In the genomic region with DNA sequence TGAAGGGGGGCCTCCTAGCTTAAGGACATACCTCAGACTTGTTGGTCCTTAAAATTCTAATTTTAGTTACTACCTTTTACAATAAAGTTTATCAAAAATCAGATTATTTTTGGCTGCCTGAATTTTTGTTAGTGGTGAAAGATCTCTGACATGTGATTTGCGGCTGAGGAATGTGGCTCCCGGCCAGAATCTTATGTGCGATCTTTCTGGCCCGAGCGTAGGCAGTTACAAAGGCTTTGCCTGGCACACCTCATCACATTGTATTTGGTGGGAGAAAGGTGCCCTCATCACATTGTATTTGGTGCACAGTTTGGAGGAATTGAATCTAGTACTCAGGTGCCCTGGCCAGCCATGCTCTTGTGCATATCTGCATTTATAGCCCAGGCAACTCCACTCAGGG, we compare ENCODE assay signal across 27 cellular contexts.
"Had no signal": no experiment of that assay in that cellular context is flagged by ENCODE, and none has a peak within 500 bp of the region (broad histone marks: within the 10 kb centered on the region; RNA-seq: fewer than 3 reads in every experiment).

No MANE protein-coding gene starts in this region.

- H3K27ac ChIP-seq: gastroesophageal sphincter, hepatocyte, right lobe of liver, transverse colon, VCaP had no signal

- H3K27me3 ChIP-seq: gastroesophageal sphincter, hepatocyte, right lobe of liver, transverse colon had no signal

- H3K27me3 Mint-ChIP-seq: activated naive CD4-positive, alpha-beta T cell treated with anti-CD3 and anti-CD28 coated beads, Interleukin-2, amount 10 ng/mL, durations not matched to agents 7 days and 5 days; activated naive CD8-positive, alpha-beta T cell treated with anti-CD3 and anti-CD28 coated beads, Interleukin-2, amount 10 ng/mL, durations not matched to agents 7 days and 5 days; central memory CD8-positive, alpha-beta T cell; memory B cell had no signal

- DNase-seq: activated CD4-positive, alpha-beta T cell treated with anti-CD3 and anti-CD28 coated beads for 48 hours; activated CD4-positive, alpha-beta T cell treated with anti-CD3 and anti-CD28 coated beads, Interleukin-2, amount 50 U/mL, for 48 hours; activated CD8-positive, alpha-beta memory T cell treated with anti-CD3 and anti-CD28 coated beads for 24 hours; activated CD8-positive, alpha-beta memory T cell treated with anti-CD3 and anti-CD28 coated beads, Interleukin-2, amount 50 U/mL, for 4 hours; activated effector memory CD4-positive, alpha-beta T cell treated with anti-CD3 and anti-CD28 coated beads, Interleukin-2, amount 50 U/mL, for 16 hours; activated naive CD4-positive, alpha-beta T cell treated with anti-CD3 and anti-CD28 coated beads, Interleukin-2, amount 10 ng/mL, durations not matched to agents 7 days and 5 days; activated naive CD8-positive, alpha-beta T cell treated with anti-CD3 and anti-CD28 coated beads, Interleukin-2, amount 10 ng/mL, durations not matched to agents 7 days and 5 days; activated T-cell treated with anti-CD3 and anti-CD28 coated beads, Interleukin-2, amount 50 U/mL, for 1 hour; effector CD8-positive, alpha-beta T cell; erythroblast; left colon; naive thymus-derived CD8-positive, alpha-beta T cell; occipital lobe; right lobe of liver; stimulated activated CD4-positive, alpha-beta T cell treated with anti-CD3 and anti-CD28 coated beads, Interleukin-2, amount 100 ng/mL, for 48 hours; stimulated activated naive CD4-positive, alpha-beta T cell treated with Interleukin-2 at 50 U/mL for 16 hours; T-helper 9 cell; transverse colon had no signal

- H3K27ac Mint-ChIP-seq: activated naive CD4-positive, alpha-beta T cell treated with anti-CD3 and anti-CD28 coated beads, Interleukin-2, amount 10 ng/mL, durations not matched to agents 7 days and 5 days; activated naive CD8-positive, alpha-beta T cell treated with anti-CD3 and anti-CD28 coated beads, Interleukin-2, amount 10 ng/mL, durations not matched to agents 7 days and 5 days; activated T-helper 1 cell treated with anti-CD3 and anti-CD28 coated beads, Interleukin-12 subunit alpha, Interleukin-12 subunit beta, Interleukin-2, Interleukin-4 antibody, amounts not matched to agents 30 ng/mL and 10 ng/mL and 1 ng/mL, durations not matched to agents 14 hours and 24 hours and 36 hours; memory B cell; T-helper 1 cell treated with Interleukin-12 subunit alpha and Interleukin-12 subunit beta and Interleukin-4 antibody, amounts not matched to agents 30 μg/mL and 1 μg/mL, for 36 hours had no signal

- H3K4me1 Mint-ChIP-seq: activated naive CD4-positive, alpha-beta T cell treated with anti-CD3 and anti-CD28 coated beads, Interleukin-2, amount 10 ng/mL, durations not matched to agents 7 days and 5 days; activated naive CD8-positive, alpha-beta T cell treated with anti-CD3 and anti-CD28 coated beads, Interleukin-2, amount 10 ng/mL, durations not matched to agents 7 days and 5 days; central memory CD8-positive, alpha-beta T cell; memory B cell; naive thymus-derived CD8-positive, alpha-beta T cell; neural crest cell had no signal

- H3K36me3 ChIP-seq: right lobe of liver, transverse colon had no signal

- ATAC-seq: activated CD4-positive, CD25-positive, alpha-beta regulatory T cell treated with anti-CD3 and anti-CD28 coated beads, Interleukin-2, amount 50 U/mL, for 24 hours; gastroesophageal sphincter; left colon; naive thymus-derived CD8-positive, alpha-beta T cell; right lobe of liver had no signal

- H3K36me3 Mint-ChIP-seq: activated naive CD4-positive, alpha-beta T cell treated with anti-CD3 and anti-CD28 coated beads, Interleukin-2, amount 10 ng/mL, durations not matched to agents 7 days and 5 days; activated naive CD8-positive, alpha-beta T cell treated with anti-CD3 and anti-CD28 coated beads, Interleukin-2, amount 10 ng/mL, durations not matched to agents 7 days and 5 days; memory B cell; naive thymus-derived CD8-positive, alpha-beta T cell had no signal

- H3K9me3 Mint-ChIP-seq: activated naive CD4-positive, alpha-beta T cell treated with anti-CD3 and anti-CD28 coated beads, Interleukin-2, amount 10 ng/mL, durations not matched to agents 7 days and 5 days; activated naive CD8-positive, alpha-beta T cell treated with anti-CD3 and anti-CD28 coated beads, Interleukin-2, amount 10 ng/mL, durations not matched to agents 7 days and 5 days; activated T-helper 1 cell treated with anti-CD3 and anti-CD28 coated beads, Interleukin-12 subunit alpha, Interleukin-12 subunit beta, Interleukin-2, Interleukin-4 antibody, amounts not matched to agents 30 ng/mL and 10 ng/mL and 1 ng/mL, durations not matched to agents 14 hours and 24 hours and 36 hours; central memory CD8-positive, alpha-beta T cell; naive thymus-derived CD8-positive, alpha-beta T cell; T-helper 1 cell treated with Interleukin-12 subunit alpha and Interleukin-12 subunit beta and Interleukin-4 antibody, amounts not matched to agents 30 μg/mL and 1 μg/mL, for 36 hours had no signal

- H3K9me3 ChIP-seq: gastroesophageal sphincter, right lobe of liver, transverse colon had no signal

- H3K4me3 Mint-ChIP-seq: activated naive CD4-positive, alpha-beta T cell treated with anti-CD3 and anti-CD28 coated beads, Interleukin-2, amount 10 ng/mL, durations not matched to agents 7 days and 5 days; activated naive CD8-positive, alpha-beta T cell treated with anti-CD3 and anti-CD28 coated beads, Interleukin-2, amount 10 ng/mL, durations not matched to agents 7 days and 5 days; activated T-helper 1 cell treated with anti-CD3 and anti-CD28 coated beads, Interleukin-12 subunit alpha, Interleukin-12 subunit beta, Interleukin-2, Interleukin-4 antibody, amounts not matched to agents 30 ng/mL and 10 ng/mL and 1 ng/mL, durations not matched to agents 14 hours and 24 hours and 36 hours; central memory CD8-positive, alpha-beta T cell; memory B cell; naive thymus-derived CD8-positive, alpha-beta T cell; neural crest cell; T-helper 1 cell treated with Interleukin-12 subunit alpha and Interleukin-12 subunit beta and Interleukin-4 antibody, amounts not matched to agents 30 μg/mL and 1 μg/mL, for 36 hours had no signal

- H3K4me3 ChIP-seq: gastroesophageal sphincter, hepatocyte, right lobe of liver, transverse colon had no signal

- H3K4me1 ChIP-seq: right lobe of liver, transverse colon had no signal
